In the genomic region with DNA sequence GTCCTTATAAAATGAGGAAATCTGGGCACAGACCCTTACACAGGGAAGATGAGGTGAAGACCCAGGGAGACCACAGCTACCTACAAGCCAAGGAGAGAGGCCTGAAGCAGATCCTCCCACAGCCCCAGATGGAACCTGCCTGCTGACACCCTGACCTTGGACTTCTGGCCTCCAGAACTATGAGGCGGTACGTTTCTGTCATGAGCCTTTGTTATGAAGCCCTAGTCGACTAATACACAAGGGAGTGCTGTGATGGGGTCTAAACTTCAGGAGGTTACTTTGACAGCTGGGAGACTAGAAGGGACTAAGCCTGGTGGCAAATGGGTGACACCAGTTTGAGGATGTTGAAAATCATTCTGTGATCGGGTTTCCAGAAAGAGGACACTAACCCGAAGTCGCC, we compare ENCODE assay signal across 26 cellular contexts.
"Had no signal": no experiment of that assay in that cellular context is flagged by ENCODE, and none has a peak within 500 bp of the region (broad histone marks: within the 10 kb centered on the region; RNA-seq: fewer than 3 reads in every experiment).

No MANE protein-coding gene starts in this region.

- DNase-seq: colonic mucosa; cortex of kidney; effector CD8-positive, alpha-beta T cell; effector memory CD8-positive, alpha-beta T cell; endodermal cell; erythroblast; esophagus squamous epithelium; foreskin fibroblast; foreskin melanocyte; gastrocnemius medialis; glutamatergic neuron; head of caudate nucleus; heart right ventricle; hippocampal formation; left cardiac atrium; left lung; left ventricle myocardium superior; lower lobe of right lung; mesendoderm; midbrain had no signal

- H3K4me1 ChIP-seq: colonic mucosa, esophagus squamous epithelium, gastrocnemius medialis, lower lobe of right lung had no signal

- H3K4me3 ChIP-seq: colonic mucosa, esophagus squamous epithelium, gastrocnemius medialis, heart right ventricle, left lung, lower lobe of right lung had no signal

- H3K36me3 ChIP-seq: colonic mucosa, gastrocnemius medialis had no signal

- H3K9me3 Mint-ChIP-seq: dendritic cell treated with granulocyte-macrophage colony-stimulating factor and Interleukin-4, amounts not matched to agents 40 ng/mL and 50 ng/mL, for 4 days; effector memory CD8-positive, alpha-beta T cell; endodermal cell had no signal

- H3K27me3 ChIP-seq: colonic mucosa, esophagus squamous epithelium, gastrocnemius medialis, heart right ventricle, left lung had no signal

- H3K9me3 ChIP-seq: colonic mucosa, esophagus squamous epithelium, gastrocnemius medialis, heart right ventricle, left lung, lower lobe of right lung had no signal

- H3K4me3 Mint-ChIP-seq: dendritic cell treated with granulocyte-macrophage colony-stimulating factor and Interleukin-4, amounts not matched to agents 40 ng/mL and 50 ng/mL, for 4 days; effector memory CD8-positive, alpha-beta T cell; endodermal cell had no signal

- H3K27ac ChIP-seq: colonic mucosa, epithelial cell of prostate, esophagus squamous epithelium, gastrocnemius medialis, heart right ventricle, left lung, lower lobe of right lung had no signal

- ATAC-seq: effector memory CD8-positive, alpha-beta T cell; esophagus mucosa; gastrocnemius medialis; heart right ventricle; left cardiac atrium; left lung; left ventricle myocardium superior; lower lobe of right lung had no signal

- FAIRE-seq: endometrium, islet of Langerhans, keratinocyte had no signal

- H3K4me1 Mint-ChIP-seq: endodermal cell had no signal

- H3K27me3 Mint-ChIP-seq: dendritic cell treated with granulocyte-macrophage colony-stimulating factor and Interleukin-4, amounts not matched to agents 40 ng/mL and 50 ng/mL, for 4 days; effector memory CD8-positive, alpha-beta T cell had no signal

- H3K27ac Mint-ChIP-seq: dendritic cell treated with granulocyte-macrophage colony-stimulating factor and Interleukin-4, amounts not matched to agents 40 ng/mL and 50 ng/mL, for 4 days; endodermal cell had no signal
